ENCODE assay signal across 17 cellular contexts in the genomic region with DNA sequence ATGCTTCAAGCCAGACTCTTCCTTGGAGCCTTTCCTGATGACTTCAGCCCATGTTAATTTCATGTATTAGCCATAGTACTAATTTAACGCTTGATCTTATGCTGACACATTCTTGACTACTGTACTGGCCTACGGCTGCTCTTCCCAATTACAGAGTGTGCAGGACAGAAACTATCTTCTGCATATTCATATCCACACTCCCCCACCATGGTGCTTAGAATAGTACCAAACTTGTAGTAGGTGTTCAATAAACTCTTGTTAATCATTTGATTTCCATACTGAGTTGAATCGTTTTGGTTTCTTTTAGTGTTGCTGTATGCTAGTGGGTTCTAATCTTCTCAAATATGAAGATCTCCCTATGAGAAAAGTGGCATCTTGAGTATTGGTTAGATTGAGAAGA. TPM values are rescaled to one million over a fixed set of nuclear protein-coding genes. Genes with fewer than 3 reads are reported as not detected.
DNase-seq lines count a peak whose midpoint lies in the region; ATAC-seq and TF ChIP-seq lines count a peak whose summit lies in the region.
"Had no signal": no experiment of that assay in that cellular context is flagged by ENCODE, and none has a peak within 500 bp of the region (broad histone marks: within the 10 kb centered on the region; RNA-seq: fewer than 3 reads in every experiment).

No MANE protein-coding gene starts in this region.

- DNase-seq in activated T-cell treated with anti-CD3 and anti-CD28 coated beads, Interleukin-2, amount 50 U/mL, for 72 hours: no peak
- DNase-seq in activated T-cell treated with anti-CD3 and anti-CD28 coated beads, Interleukin-2, amount 50 U/mL, for 24 hours: no peak
- DNase-seq in gastrocnemius medialis: no peak
- no peak for DNase-seq in stimulated activated CD4-positive, alpha-beta T cell treated with anti-CD3 and anti-CD28 coated beads, Interleukin-1b, Interleukin-23, amount 100 ng/mL, for 48 hours
- no peak for DNase-seq in effector CD8-positive, alpha-beta T cell (lab: John Stamatoyannopoulos, UW)
- DNase-seq: C1 segment of cervical spinal cord; Calu3; CD4-positive, alpha-beta memory T cell; COR-L47; DMS53; DMS79 treated with DMSO at 0.1 percent for 48 hours; GF-D8; H9; HFFc6 had no signal

- no peak overlapping the region for H3K4me3 Mint-ChIP-seq in activated T-cell treated with anti-CD3 and anti-CD28 coated beads, Interleukin-2, amount 50 U/mL, for 72 hours
- H3K4me3 Mint-ChIP-seq in activated T-cell treated with anti-CD3 and anti-CD28 coated beads, Interleukin-2, amount 50 U/mL, for 24 hours: no peak overlapping the region
- H3K4me3 Mint-ChIP-seq in activated T-helper 17 cell treated with anti-CD3 and anti-CD28 coated beads, Interleukin-2, amount 50 U/mL, for 72 hours: no peak overlapping the region
- H3K4me3 Mint-ChIP-seq: CD4-positive, alpha-beta memory T cell; GM23338; H9; HFFc6 had no signal

- peaks cover 16 to 30% of the 10 kb centered on the region in 2 donors for H3K4me1 ChIP-seq in gastrocnemius medialis

- H3K27ac Mint-ChIP-seq in activated T-cell treated with anti-CD3 and anti-CD28 coated beads, Interleukin-2, amount 50 U/mL, for 72 hours: no peak overlapping the region
- H3K27ac Mint-ChIP-seq in activated T-cell treated with anti-CD3 and anti-CD28 coated beads, Interleukin-2, amount 50 U/mL, for 24 hours: no peak overlapping the region
- H3K27ac Mint-ChIP-seq in activated T-helper 17 cell treated with anti-CD3 and anti-CD28 coated beads, Interleukin-2, amount 50 U/mL, for 72 hours: no peak overlapping the region
- H3K27ac Mint-ChIP-seq: CD4-positive, alpha-beta memory T cell; GM23338; H9; HFFc6 had no signal

- H3K27me3 ChIP-seq in gastrocnemius medialis: no peaks in the 10 kb centered on the region

- in situ Hi-C loops in gastrocnemius medialis (cut with MboI; ENCODE audit: low sequenced_read_pairs in 4 of 4): no loop called here

- H3K36me3 Mint-ChIP-seq in activated T-cell treated with anti-CD3 and anti-CD28 coated beads, Interleukin-2, amount 50 U/mL, for 72 hours (ENCODE audit: insufficient read depth in 2 of 2): no peaks in the 10 kb centered on the region
- H3K36me3 Mint-ChIP-seq in activated T-cell treated with anti-CD3 and anti-CD28 coated beads, Interleukin-2, amount 50 U/mL, for 24 hours (ENCODE audit: low read depth): no peaks in the 10 kb centered on the region
- no peaks in the 10 kb centered on the region for H3K36me3 Mint-ChIP-seq in activated T-helper 17 cell treated with anti-CD3 and anti-CD28 coated beads, Interleukin-2, amount 50 U/mL, for 72 hours (ENCODE audit: low read depth)
- H3K36me3 Mint-ChIP-seq: CD4-positive, alpha-beta memory T cell had no signal

- no peaks in the 10 kb centered on the region for H3K9me3 ChIP-seq in gastrocnemius medialis

- H3K27me3 Mint-ChIP-seq in activated T-cell treated with anti-CD3 and anti-CD28 coated beads, Interleukin-2, amount 50 U/mL, for 72 hours (ENCODE audit: low read depth): peaks cover 6% of the 10 kb centered on the region
- no peaks in the 10 kb centered on the region for H3K27me3 Mint-ChIP-seq in activated T-cell treated with anti-CD3 and anti-CD28 coated beads, Interleukin-2, amount 50 U/mL, for 24 hours
- no peaks in the 10 kb centered on the region for H3K27me3 Mint-ChIP-seq in activated T-helper 17 cell treated with anti-CD3 and anti-CD28 coated beads, Interleukin-2, amount 50 U/mL, for 72 hours
- H3K27me3 Mint-ChIP-seq: CD4-positive, alpha-beta memory T cell had no signal

- no peak for TF ChIP-seq CTCF in gastrocnemius medialis (IDR thresholded peaks at IDR 0.05 in 4 of 5, conservative IDR thresholded peaks at IDR 0.05 in 1 of 5)

- no peaks in the 10 kb centered on the region for H3K9me3 Mint-ChIP-seq in activated T-cell treated with anti-CD3 and anti-CD28 coated beads, Interleukin-2, amount 50 U/mL, for 72 hours
- no peaks in the 10 kb centered on the region for H3K9me3 Mint-ChIP-seq in activated T-cell treated with anti-CD3 and anti-CD28 coated beads, Interleukin-2, amount 50 U/mL, for 24 hours
- no peaks in the 10 kb centered on the region for H3K9me3 Mint-ChIP-seq in activated T-helper 17 cell treated with anti-CD3 and anti-CD28 coated beads, Interleukin-2, amount 50 U/mL, for 72 hours
- H3K9me3 Mint-ChIP-seq: CD4-positive, alpha-beta memory T cell; GM23338; H9; HFFc6 had no signal

- H3K27ac ChIP-seq in gastrocnemius medialis: peak overlapping the region in 3 of 4 donors; percentile 21 to 94 (median 94)

- H3K36me3 ChIP-seq in gastrocnemius medialis: no peaks in the 10 kb centered on the region

- ATAC-seq in activated T-cell treated with anti-CD3 and anti-CD28 coated beads, Interleukin-2, amount 50 U/mL, for 72 hours (replicated peaks in 1 of 2): peak; percentile 34 to 85
- ATAC-seq in activated T-helper 17 cell treated with anti-CD3 and anti-CD28 coated beads, Interleukin-2, amount 50 U/mL, for 72 hours (replicated peaks): peak; percentile 75
- no peak for ATAC-seq in gastrocnemius medialis
- ATAC-seq: GM23338, HCT116 had no signal

- intact Hi-C loops in gastrocnemius medialis (cut with DNase I; ENCODE audit: low total_unique reads): loop anchor here (5.0 kb wide), 1 partner anchor 55 kb away; no protein-coding TSS in a partner anchor

- no peak overlapping the region for H3K4me3 ChIP-seq in gastrocnemius medialis
- H3K4me3 ChIP-seq: GM23338 had no signal

- peaks cover 25% of the 10 kb centered on the region for H3K4me1 Mint-ChIP-seq in activated T-cell treated with anti-CD3 and anti-CD28 coated beads, Interleukin-2, amount 50 U/mL, for 72 hours (ENCODE audit: low read depth)
- peaks cover 15% of the 10 kb centered on the region for H3K4me1 Mint-ChIP-seq in activated T-cell treated with anti-CD3 and anti-CD28 coated beads, Interleukin-2, amount 50 U/mL, for 24 hours (ENCODE audit: low read depth)
- H3K4me1 Mint-ChIP-seq in activated T-helper 17 cell treated with anti-CD3 and anti-CD28 coated beads, Interleukin-2, amount 50 U/mL, for 72 hours: peaks cover 5% of the 10 kb centered on the region
- H3K4me1 Mint-ChIP-seq: GM23338, H9 had no signal

- no peak for TF ChIP-seq POLR2A in gastrocnemius medialis (IDR thresholded peaks at IDR 0.05)

RNA-seq across cellular contexts. Expression of a gene that starts 21.8 kb away (rescaled TPM):
- 10 to 100 TPM; 70.5 to 90.5 TPM for total RNA-seq in activated T-cell treated with anti-CD3 and anti-CD28 coated beads, Interleukin-2, amount 50 U/mL, for 72 hours
- total RNA-seq in activated T-helper 17 cell treated with anti-CD3 and anti-CD28 coated beads, Interleukin-2, amount 50 U/mL, for 72 hours: 10 to 100 TPM; 73.8 to 88.7 TPM
- total RNA-seq in gastrocnemius medialis: 10 to 100 TPM; 29.3 to 93.7 (median 67.8) TPM

RNA-seq across cellular contexts. Expression of a gene that starts 31.7 kb away (rescaled TPM):
- 10 to 100 TPM; 18.5 to 30.3 TPM for total RNA-seq in activated T-cell treated with anti-CD3 and anti-CD28 coated beads, Interleukin-2, amount 50 U/mL, for 72 hours
- 10 to 100 TPM; 30.0 to 46.2 TPM for total RNA-seq in activated T-helper 17 cell treated with anti-CD3 and anti-CD28 coated beads, Interleukin-2, amount 50 U/mL, for 72 hours
- total RNA-seq in gastrocnemius medialis: 10 to 100 TPM in 2 of 4 donors, 1 to 10 TPM in 2; 5.8 to 18.4 (median 9.8) TPM

Comparison
In these comparisons a context has a peak if more than half of its experiments do, and no peak if none do; other contexts are left out.
1. ATAC-seq: peak in activated T-cell treated with anti-CD3 and anti-CD28 coated beads, Interleukin-2, amount 50 U/mL, for 72 hours (2 of 2) and activated T-helper 17 cell treated with anti-CD3 and anti-CD28 coated beads, Interleukin-2, amount 50 U/mL, for 72 hours (single experiment); none in gastrocnemius medialis (0 of 2).